21 cellular contexts compared by ENCODE assay signal in the genomic region with DNA sequence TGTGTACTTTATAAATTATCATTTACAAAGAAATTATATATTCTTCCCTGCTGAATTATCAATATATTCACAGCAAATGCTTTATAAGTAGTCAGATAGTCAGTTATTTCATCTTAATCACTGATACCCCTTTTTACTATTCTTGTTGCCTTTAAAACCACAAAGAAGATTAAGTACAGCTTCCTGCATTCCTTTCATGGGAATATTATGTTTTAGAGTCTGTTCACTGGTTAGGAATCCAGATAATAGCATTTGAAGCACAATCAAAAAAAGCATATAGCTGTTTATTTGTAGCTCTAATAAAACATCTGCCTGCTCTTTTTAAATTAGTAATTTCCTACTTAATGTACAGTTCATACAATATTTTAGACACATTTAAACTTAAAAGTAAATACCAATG.
DNase-seq lines count a peak whose midpoint lies in the region; ATAC-seq and TF ChIP-seq lines count a peak whose summit lies in the region.
"Had no signal": no experiment of that assay in that cellular context is flagged by ENCODE, and none has a peak within 500 bp of the region (broad histone marks: within the 10 kb centered on the region; RNA-seq: fewer than 3 reads in every experiment).

No MANE protein-coding gene starts in this region.

- no peak overlapping the region for H3K27ac Mint-ChIP-seq in activated CD4-positive, alpha-beta T cell treated with anti-CD3 and anti-CD28 coated beads, Interleukin-2, amount 10 ng/mL, durations not matched to agents 24 days and 14 days
- H3K27ac Mint-ChIP-seq: activated naive CD8-positive, alpha-beta T cell; activated T-helper 1 cell treated with anti-CD3 and anti-CD28 coated beads, Interleukin-12 subunit alpha, Interleukin-12 subunit beta, Interleukin-2, Interleukin-4 antibody, amounts not matched to agents 30 ng/mL and 10 ng/mL and 1 ng/mL, durations not matched to agents 14 hours and 24 hours and 36 hours; CD8-positive, alpha-beta T cell; dendritic cell treated with granulocyte-macrophage colony-stimulating factor and Interleukin-4, amounts not matched to agents 40 ng/mL and 50 ng/mL, for 4 days; natural killer cell treated with Interleukin-12 subunit alpha and Interleukin-12 subunit beta and Interleukin-15 and Interleukin-18, amount 100 ng/mL, for 72 hours had no signal

- in situ Hi-C loops in GM23248 (cut with MboI), result no loop called here

- no peaks in the 10 kb centered on the region for H3K9me3 Mint-ChIP-seq in activated CD4-positive, alpha-beta T cell treated with anti-CD3 and anti-CD28 coated beads, Interleukin-2, amount 10 ng/mL, durations not matched to agents 24 days and 14 days
- H3K9me3 Mint-ChIP-seq: activated T-helper 1 cell treated with anti-CD3 and anti-CD28 coated beads, Interleukin-12 subunit alpha, Interleukin-12 subunit beta, Interleukin-2, Interleukin-4 antibody, amounts not matched to agents 30 ng/mL and 10 ng/mL and 1 ng/mL, durations not matched to agents 14 hours and 24 hours and 36 hours; dendritic cell treated with granulocyte-macrophage colony-stimulating factor and Interleukin-4, amounts not matched to agents 40 ng/mL and 50 ng/mL, for 4 days; natural killer cell treated with Interleukin-12 subunit alpha and Interleukin-12 subunit beta and Interleukin-15 and Interleukin-18, amount 100 ng/mL, for 72 hours had no signal

- H3K27ac ChIP-seq in GM23248 (no peak overlapping the region), RWPE2 (ENCODE audit: poor library complexity, severe bottlenecking) (peak overlapping the region; percentile 78), lower lobe of right lung (no peak overlapping the region)
- H3K27ac ChIP-seq: ovary, PC-9 had no signal

- H3K4me2 ChIP-seq in GM23248 (ENCODE audit: unreplicated experiment), result peak overlapping the region; percentile 42
- H3K4me2 ChIP-seq: PC-9 had no signal

- H3K9me2 ChIP-seq in GM23248 (ENCODE audit: insufficient read depth), result no peaks in the 10 kb centered on the region

- intact Hi-C loops in activated CD4-positive, alpha-beta T cell treated with anti-CD3 and anti-CD28 coated beads, Interleukin-2, amount 10 ng/mL, durations not matched to agents 24 days and 14 days (cut with micrococcal nuclease), result no loop called here
- intact Hi-C loops in lower lobe of right lung (cut with DNase I), result no loop called here

- DNase-seq in GM23248 (peak; percentile 38), RWPE2 (ENCODE audit: low spot score) (no peak), dermis blood vessel endothelial cell (peak; percentile 12), renal cortical epithelial cell (ENCODE audit: low read depth) (peak; percentile 36), lower lobe of right lung (no peak)
- DNase-seq in activated CD4-positive, alpha-beta T cell treated with anti-CD3 and anti-CD28 coated beads, Interleukin-2, amount 10 ng/mL, durations not matched to agents 24 days and 14 days, result no peak
- no peak for DNase-seq in stimulated activated CD4-positive, alpha-beta T cell treated with anti-CD3 and anti-CD28 coated beads, Interleukin-2, amount 100 ng/mL, for 48 hours
- DNase-seq: CD8-positive, alpha-beta T cell; DMS79; GOT3; KG1; midbrain; NCI-H1694 treated with DMSO at 0.1 percent for 48 hours; NCI-H748 treated with DMSO at 0.1 percent for 48 hours; ovary; stimulated activated naive CD4-positive, alpha-beta T cell had no signal

- H3F3A ChIP-seq in GM23248 (ENCODE audit: insufficient read depth), result no peaks in the 10 kb centered on the region

- TF ChIP-seq CTCF in RWPE2 (IDR thresholded peaks at IDR 0.05; ENCODE audit: poor library complexity, severe bottlenecking) (no peak), lower lobe of right lung (IDR thresholded peaks at IDR 0.05) (no peak)

- H3K36me3 Mint-ChIP-seq in activated CD4-positive, alpha-beta T cell treated with anti-CD3 and anti-CD28 coated beads, Interleukin-2, amount 10 ng/mL, durations not matched to agents 24 days and 14 days (ENCODE audit: low read depth), result no peaks in the 10 kb centered on the region
- H3K36me3 Mint-ChIP-seq: activated naive CD8-positive, alpha-beta T cell; CD8-positive, alpha-beta T cell had no signal

- no peaks in the 10 kb centered on the region for H3K4me1 Mint-ChIP-seq in activated CD4-positive, alpha-beta T cell treated with anti-CD3 and anti-CD28 coated beads, Interleukin-2, amount 10 ng/mL, durations not matched to agents 24 days and 14 days

- H3K27me3 ChIP-seq in GM23248 (replicated peaks; ENCODE audit: insufficient read depth) (no peaks in the 10 kb centered on the region), RWPE2 (ENCODE audit: insufficient read depth, poor library complexity, severe bottlenecking) (no peaks in the 10 kb centered on the region), lower lobe of right lung (ENCODE audit: low read depth) (no peaks in the 10 kb centered on the region)
- H3K27me3 ChIP-seq: ovary had no signal

- no peaks in the 10 kb centered on the region for H3K79me2 ChIP-seq in GM23248 (ENCODE audit: insufficient read depth)

- H3K36me3 ChIP-seq in GM23248 (ENCODE audit: low read depth) (no peaks in the 10 kb centered on the region), RWPE2 (ENCODE audit: low read depth) (no peaks in the 10 kb centered on the region; the same call in 1 of the 2 replicates), lower lobe of right lung (no peaks in the 10 kb centered on the region)
- H3K36me3 ChIP-seq: ovary had no signal

- H2AFZ ChIP-seq in GM23248, result no peak overlapping the region
- H2AFZ ChIP-seq: PC-9 had no signal

- peak; percentile 93 for ATAC-seq in RWPE2 (ENCODE audit: low read depth)
- ATAC-seq in lower lobe of right lung, result no peak
- ATAC-seq: CD8-positive, alpha-beta T cell; natural killer cell treated with Interleukin-12 subunit alpha and Interleukin-12 subunit beta and Interleukin-15 and Interleukin-18, amount 100 ng/mL, for 72 hours had no signal

- no peaks in the 10 kb centered on the region for H4K20me1 ChIP-seq in GM23248 (ENCODE audit: insufficient read depth)

- peaks cover 11% of the 10 kb centered on the region for H3K4me1 ChIP-seq in GM23248 (ENCODE audit: insufficient read depth)
- H3K4me1 ChIP-seq in RWPE2 (ENCODE audit: insufficient read depth, poor library complexity, severe bottlenecking), result peaks cover 28% of the 10 kb centered on the region
- H3K4me1 ChIP-seq in lower lobe of right lung, result no peaks in the 10 kb centered on the region

- H3K4me3 Mint-ChIP-seq in activated CD4-positive, alpha-beta T cell treated with anti-CD3 and anti-CD28 coated beads, Interleukin-2, amount 10 ng/mL, durations not matched to agents 24 days and 14 days, result no peak overlapping the region
- H3K4me3 Mint-ChIP-seq: activated naive CD8-positive, alpha-beta T cell; activated T-helper 1 cell treated with anti-CD3 and anti-CD28 coated beads, Interleukin-12 subunit alpha, Interleukin-12 subunit beta, Interleukin-2, Interleukin-4 antibody, amounts not matched to agents 30 ng/mL and 10 ng/mL and 1 ng/mL, durations not matched to agents 14 hours and 24 hours and 36 hours; CD8-positive, alpha-beta T cell; dendritic cell treated with granulocyte-macrophage colony-stimulating factor and Interleukin-4, amounts not matched to agents 40 ng/mL and 50 ng/mL, for 4 days; natural killer cell treated with Interleukin-12 subunit alpha and Interleukin-12 subunit beta and Interleukin-15 and Interleukin-18, amount 100 ng/mL, for 72 hours had no signal

- H3K9me3 ChIP-seq in GM23248 (ENCODE audit: low read depth), result no peaks in the 10 kb centered on the region
- no peaks in the 10 kb centered on the region for H3K9me3 ChIP-seq in RWPE2 (ENCODE audit: severe bottlenecking)
- no peaks in the 10 kb centered on the region for H3K9me3 ChIP-seq in lower lobe of right lung
- H3K9me3 ChIP-seq: ovary had no signal

- H3K4me3 ChIP-seq in GM23248 (no peak overlapping the region), RWPE2 (ENCODE audit: severe bottlenecking) (no peak overlapping the region), lower lobe of right lung (no peak overlapping the region)
- H3K4me3 ChIP-seq: ovary, PC-9 had no signal

- H3K27me3 Mint-ChIP-seq in activated CD4-positive, alpha-beta T cell treated with anti-CD3 and anti-CD28 coated beads, Interleukin-2, amount 10 ng/mL, durations not matched to agents 24 days and 14 days, result no peaks in the 10 kb centered on the region
- H3K27me3 Mint-ChIP-seq: activated naive CD8-positive, alpha-beta T cell; dendritic cell treated with granulocyte-macrophage colony-stimulating factor and Interleukin-4, amounts not matched to agents 40 ng/mL and 50 ng/mL, for 4 days; natural killer cell treated with Interleukin-12 subunit alpha and Interleukin-12 subunit beta and Interleukin-15 and Interleukin-18, amount 100 ng/mL, for 72 hours had no signal

- H3K9ac ChIP-seq in GM23248, result no peak overlapping the region

Comparison
In these comparisons a context has a peak if more than half of its experiments do, and no peak if none do; other contexts are left out.
1. DNase-seq: peak in GM23248 (single experiment), dermis blood vessel endothelial cell (single experiment) and renal cortical epithelial cell (single experiment); none in RWPE2 (single experiment), activated CD4-positive, alpha-beta T cell treated with anti-CD3 and anti-CD28 coated beads, Interleukin-2, amount 10 ng/mL, durations not matched to agents 24 days and 14 days (single experiment), stimulated activated CD4-positive, alpha-beta T cell treated with anti-CD3 and anti-CD28 coated beads, Interleukin-2, amount 100 ng/mL, for 48 hours (0 of 2) and lower lobe of right lung (single experiment).